ENCODE assay signal across 8 cellular contexts in the genomic region with DNA sequence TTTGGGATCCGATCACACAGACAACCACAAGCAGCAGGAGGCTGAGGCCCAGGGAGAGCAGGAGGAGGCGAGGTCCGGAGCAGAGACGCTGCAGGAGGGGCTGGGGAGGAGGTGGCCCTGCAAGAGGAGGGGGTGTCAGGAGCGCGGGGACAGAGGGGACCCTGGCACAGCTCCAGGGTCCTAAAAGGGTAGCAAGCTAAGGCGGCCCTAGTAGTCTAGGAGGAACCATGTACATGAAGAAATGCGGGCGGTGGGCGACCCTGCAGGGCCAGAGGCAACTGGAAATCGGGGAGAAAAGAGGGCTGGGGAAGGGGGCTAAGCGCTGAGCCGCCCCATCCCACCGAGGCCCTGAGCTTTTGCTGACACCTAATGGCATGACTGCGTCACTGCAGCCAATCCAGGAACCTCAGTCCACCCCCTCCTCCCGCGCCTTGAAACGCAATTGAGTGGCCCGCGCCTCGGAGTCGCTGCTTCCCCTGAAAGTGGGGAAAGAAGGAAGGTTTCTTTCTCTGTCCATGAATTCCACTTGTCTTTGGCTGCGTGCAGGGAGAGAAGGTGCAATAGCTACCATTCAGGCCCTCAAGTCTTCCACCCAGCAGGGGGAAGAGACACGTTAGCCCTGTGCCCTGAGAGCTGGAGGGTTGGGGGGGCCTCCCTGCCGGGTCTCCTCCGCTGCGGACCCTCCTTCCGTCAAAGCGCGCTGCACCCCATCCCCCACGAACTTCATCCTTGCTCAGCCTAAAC. TPM values are rescaled to one million over a fixed set of nuclear protein-coding genes. Genes with fewer than 3 reads are reported as not detected.
DNase-seq lines count a peak whose midpoint lies in the region; ATAC-seq and TF ChIP-seq lines count a peak whose summit lies in the region.

No MANE protein-coding gene starts in this region.

- no peaks in the 10 kb centered on the region for H3K9me3 Mint-ChIP-seq in CD4-positive, CD25-positive, alpha-beta regulatory T cell
- no peaks in the 10 kb centered on the region for H3K9me3 Mint-ChIP-seq in activated T-helper 17 cell treated with anti-CD3 and anti-CD28 coated beads, Interleukin-2, amount 50 U/mL, for 72 hours
- H3K9me3 Mint-ChIP-seq in nephron, result peaks cover 3% of the 10 kb centered on the region
- no peaks in the 10 kb centered on the region for H3K9me3 Mint-ChIP-seq in stimulated activated memory B cell treated with anti-CD40 and anti-IgM and Interleukin-4, amounts not matched to agents 10 μg/mL and 1 μg/mL and 100 μg/mL, for 72 hours

- peak overlapping the region; percentile 15 for H3K4me3 ChIP-seq in CD4-positive, CD25-positive, alpha-beta regulatory T cell (ENCODE audit: low read depth, low read length)
- H3K4me3 ChIP-seq in Panc1 (ENCODE audit: low read depth in 2 of 2, low read length in 2 of 2) (peak overlapping the region; percentile 45 to 75), fibroblast of the aortic adventitia (ENCODE audit: low read depth, low read length) (peak overlapping the region; percentile 63)

- in situ Hi-C loops in Panc1 (cut with HindIII; ENCODE audit: low pct_unique_long_range_greater_than_20kb, low sequenced_read_pairs), result no loop called here

- ATAC-seq in CD4-positive, CD25-positive, alpha-beta regulatory T cell (ENCODE audit: low read depth in 2 of 2), result peak; percentile 67 to 73
- peak; percentile 86 for ATAC-seq in Panc1
- peak; percentile 74 for ATAC-seq in activated T-helper 17 cell treated with anti-CD3 and anti-CD28 coated beads, Interleukin-2, amount 50 U/mL, for 72 hours (replicated peaks)
- peak; percentile 72 for ATAC-seq in stimulated activated memory B cell treated with anti-CD40 and anti-IgM and Interleukin-4, amounts not matched to agents 10 μg/mL and 1 μg/mL and 100 μg/mL, for 72 hours

- DNase-seq in CD4-positive, CD25-positive, alpha-beta regulatory T cell, result peak; percentile 43 to 57 (median 53)
- peak; percentile 55 for DNase-seq in HT1080 (ENCODE audit: low read depth)
- DNase-seq in Panc1 (ENCODE audit: low read depth, low spot score), result peak; percentile 43
- DNase-seq in fibroblast of the aortic adventitia (ENCODE audit: low read depth), result peak; percentile 59
- DNase-seq in NCI-H2029 treated with DMSO at 0.1 percent for 48 hours (lab: John Stamatoyannopoulos, UW), result no peak

- TF ChIP-seq CTCF in Panc1 (IDR thresholded peaks at IDR 0.05), result peak; percentile 97
- TF ChIP-seq CTCF in fibroblast of the aortic adventitia (IDR thresholded peaks at IDR 0.05; ENCODE audit: insufficient read depth, low read length), result peak; percentile 82
- TF ChIP-seq CTCF in nephron (IDR thresholded peaks at IDR 0.05; ENCODE audit: unreplicated experiment in 3 of 3), result peak; percentile 88 to 98 (median 96)

- H3K4me3 Mint-ChIP-seq in CD4-positive, CD25-positive, alpha-beta regulatory T cell, result peak overlapping the region in 3 of 4 donors; percentile 66 to 76 (median 74)
- H3K4me3 Mint-ChIP-seq in activated T-helper 17 cell treated with anti-CD3 and anti-CD28 coated beads, Interleukin-2, amount 50 U/mL, for 72 hours, result peak overlapping the region; percentile 66
- no peak overlapping the region for H3K4me3 Mint-ChIP-seq in nephron
- H3K4me3 Mint-ChIP-seq in stimulated activated memory B cell treated with anti-CD40 and anti-IgM and Interleukin-4, amounts not matched to agents 10 μg/mL and 1 μg/mL and 100 μg/mL, for 72 hours, result no peak overlapping the region

- peak overlapping the region in 1 of 3 donors; percentile 17 for H3K27ac Mint-ChIP-seq in CD4-positive, CD25-positive, alpha-beta regulatory T cell
- peak overlapping the region; percentile 48 for H3K27ac Mint-ChIP-seq in activated T-helper 17 cell treated with anti-CD3 and anti-CD28 coated beads, Interleukin-2, amount 50 U/mL, for 72 hours
- peak overlapping the region in 1 of 3 experiments; percentile 36 for H3K27ac Mint-ChIP-seq in nephron
- no peak overlapping the region for H3K27ac Mint-ChIP-seq in stimulated activated memory B cell treated with anti-CD40 and anti-IgM and Interleukin-4, amounts not matched to agents 10 μg/mL and 1 μg/mL and 100 μg/mL, for 72 hours

- no peaks in the 10 kb centered on the region for H3K9me3 ChIP-seq in CD4-positive, CD25-positive, alpha-beta regulatory T cell (ENCODE audit: control insufficient read depth in 2 of 2, low read length in 2 of 2)
- no peaks in the 10 kb centered on the region for H3K9me3 ChIP-seq in Panc1 (ENCODE audit: control insufficient read depth, insufficient read depth, low read depth, low read length)

- H3K27me3 Mint-ChIP-seq in CD4-positive, CD25-positive, alpha-beta regulatory T cell, result peaks cover 16% of the 10 kb centered on the region
- peaks cover 4% of the 10 kb centered on the region for H3K27me3 Mint-ChIP-seq in activated T-helper 17 cell treated with anti-CD3 and anti-CD28 coated beads, Interleukin-2, amount 50 U/mL, for 72 hours
- H3K27me3 Mint-ChIP-seq in nephron (ENCODE audit: low read depth), result no peaks in the 10 kb centered on the region
- peaks cover 10% of the 10 kb centered on the region for H3K27me3 Mint-ChIP-seq in stimulated activated memory B cell treated with anti-CD40 and anti-IgM and Interleukin-4, amounts not matched to agents 10 μg/mL and 1 μg/mL and 100 μg/mL, for 72 hours

- CTCF ChIA-PET in Panc1 (lab: Charles Lee), result interaction anchor here (0.6 to 1.5 kb wide), 8 partner anchors 9 to 236 kb away, joined by 3 to 8 read pairs (median 3); no protein-coding TSS in a partner anchor

- peaks cover 20% of the 10 kb centered on the region for H3K4me1 ChIP-seq in CD4-positive, CD25-positive, alpha-beta regulatory T cell (ENCODE audit: control insufficient read depth, insufficient read depth, low read length, poor library complexity, severe bottlenecking)
- peaks cover 9% of the 10 kb centered on the region; the same call in 1 of the 2 replicates for H3K4me1 ChIP-seq in Panc1 (ENCODE audit: control insufficient read depth, insufficient read depth, low read length)

- BruUV-seq in Panc1 (replicated peaks; lab: Mats Ljungman, UMichigan), result no TSS peak

- intact Hi-C loops in Panc1 (cut with micrococcal nuclease; ENCODE audit: unreplicated experiment), result no loop called here

- H3K27me3 ChIP-seq in CD4-positive, CD25-positive, alpha-beta regulatory T cell (ENCODE audit: control insufficient read depth, insufficient read depth, low read length), result peaks cover 18% of the 10 kb centered on the region
- H3K27me3 ChIP-seq in Panc1 (ENCODE audit: control insufficient read depth, insufficient read depth, low read length), result no peaks in the 10 kb centered on the region

- peaks cover 0 to 12% (median 4%) of the 10 kb centered on the region in 4 donors for H3K4me1 Mint-ChIP-seq in CD4-positive, CD25-positive, alpha-beta regulatory T cell
- no peaks in the 10 kb centered on the region for H3K4me1 Mint-ChIP-seq in activated T-helper 17 cell treated with anti-CD3 and anti-CD28 coated beads, Interleukin-2, amount 50 U/mL, for 72 hours
- H3K4me1 Mint-ChIP-seq in nephron, result no peaks in the 10 kb centered on the region
- H3K4me1 Mint-ChIP-seq in stimulated activated memory B cell treated with anti-CD40 and anti-IgM and Interleukin-4, amounts not matched to agents 10 μg/mL and 1 μg/mL and 100 μg/mL, for 72 hours, result peaks cover 6% of the 10 kb centered on the region

- H3K36me3 Mint-ChIP-seq in CD4-positive, CD25-positive, alpha-beta regulatory T cell, result no peaks in the 10 kb centered on the region
- H3K36me3 Mint-ChIP-seq in activated T-helper 17 cell treated with anti-CD3 and anti-CD28 coated beads, Interleukin-2, amount 50 U/mL, for 72 hours (ENCODE audit: low read depth), result no peaks in the 10 kb centered on the region
- peaks cover 4% of the 10 kb centered on the region for H3K36me3 Mint-ChIP-seq in nephron (ENCODE audit: low read depth)
- H3K36me3 Mint-ChIP-seq in stimulated activated memory B cell treated with anti-CD40 and anti-IgM and Interleukin-4, amounts not matched to agents 10 μg/mL and 1 μg/mL and 100 μg/mL, for 72 hours, result no peaks in the 10 kb centered on the region

- POLR2A ChIA-PET in Panc1 (lab: Charles Lee), result interaction anchor here (0.7 kb wide), 2 partner anchors 9 to 142 kb away, joined by 3 read pairs; no protein-coding TSS in a partner anchor

- H3K36me3 ChIP-seq in CD4-positive, CD25-positive, alpha-beta regulatory T cell (ENCODE audit: control insufficient read depth, insufficient read depth, low read length), result no peaks in the 10 kb centered on the region
- no peaks in the 10 kb centered on the region for H3K36me3 ChIP-seq in Panc1 (ENCODE audit: control insufficient read depth, insufficient read depth, low read length)

- H3K27ac ChIP-seq in CD4-positive, CD25-positive, alpha-beta regulatory T cell (ENCODE audit: insufficient read depth, low read length, poor library complexity, severe bottlenecking), result no peak overlapping the region
- H3K27ac ChIP-seq in Panc1 (ENCODE audit: low read length), result peak overlapping the region; percentile 37; the same call in 1 of the 2 replicates

RNA-seq across cellular contexts. Expression of a gene that starts 1.8 kb away (rescaled TPM):
- total RNA-seq in CD4-positive, CD25-positive, alpha-beta regulatory T cell, result not detected
- under 1 TPM in 1 of 4 donors, not detected in 3; 0.24 TPM for polyA plus RNA-seq in CD4-positive, CD25-positive, alpha-beta regulatory T cell
- 2.8 and 4.0 TPM in 2 replicates for total RNA-seq in HT1080 (2014; rRNA removed; shearing (Covaris generic))
- 0.43 and 0.44 TPM in 2 replicates for polyA plus RNA-seq in HT1080 (2015; cell fraction: cytosol; rRNA removed)
- polyA plus RNA-seq in HT1080 (2015; cell fraction: nucleus; rRNA removed), result 1.1 and 2.8 TPM in 2 replicates
- total RNA-seq in Panc1 (2021; ENCODE audit: unreplicated experiment), result 1.3 TPM
- polyA plus RNA-seq in Panc1 (2012; ENCODE audit: insufficient read length), result 1.9 TPM
- total RNA-seq in activated T-helper 17 cell treated with anti-CD3 and anti-CD28 coated beads, Interleukin-2, amount 50 U/mL, for 72 hours, result 1 to 10 TPM in 1 of 2 donors, under 1 TPM in 1; 0.67 to 4.5 TPM
- 0.09 and 2.8 TPM in 2 replicates for total RNA-seq in fibroblast of the aortic adventitia (ENCODE audit: low replicate concordance)

RNA-seq across cellular contexts. Expression of a gene that starts 42.3 kb away (rescaled TPM):
- 2.9 TPM for total RNA-seq in CD4-positive, CD25-positive, alpha-beta regulatory T cell
- polyA plus RNA-seq in CD4-positive, CD25-positive, alpha-beta regulatory T cell, result under 1 TPM; 0.22 to 0.73 (median 0.42) TPM
- total RNA-seq in HT1080 (2014; rRNA removed; shearing (Covaris generic)), result 11.3 and 14.2 TPM in 2 replicates
- 16.1 and 22.2 TPM in 2 replicates for polyA plus RNA-seq in HT1080 (2015; cell fraction: cytosol; rRNA removed)
- polyA plus RNA-seq in HT1080 (2015; cell fraction: nucleus; rRNA removed), result 39.9 TPM in 2 replicates
- total RNA-seq in Panc1 (2021; ENCODE audit: unreplicated experiment) (32.4 TPM), fibroblast of the aortic adventitia (ENCODE audit: low replicate concordance) (2.9 and 11.9 TPM in 2 replicates)
- polyA plus RNA-seq in Panc1 (2012; ENCODE audit: insufficient read length), result 44.9 TPM
- total RNA-seq in activated T-helper 17 cell treated with anti-CD3 and anti-CD28 coated beads, Interleukin-2, amount 50 U/mL, for 72 hours, result 10 to 100 TPM in 1 of 2 donors, 1 to 10 TPM in 1; 5.9 to 19.4 TPM

RNA-seq across cellular contexts. Expression of a gene that starts 42.4 kb away (rescaled TPM):
- total RNA-seq in CD4-positive, CD25-positive, alpha-beta regulatory T cell, result 277 TPM
- 10 to 100 TPM; 73.6 to 92.3 (median 84.9) TPM for polyA plus RNA-seq in CD4-positive, CD25-positive, alpha-beta regulatory T cell
- 317 and 327 TPM in 2 replicates for total RNA-seq in HT1080 (2014; rRNA removed; shearing (Covaris generic))
- 149 and 172 TPM in 2 replicates for polyA plus RNA-seq in HT1080 (2015; cell fraction: cytosol; rRNA removed)
- 1,498 and 1,536 TPM in 2 replicates for polyA plus RNA-seq in HT1080 (2015; cell fraction: nucleus; rRNA removed)
- total RNA-seq in Panc1 (2021; ENCODE audit: unreplicated experiment) (305 TPM), fibroblast of the aortic adventitia (ENCODE audit: low replicate concordance) (136 and 210 TPM in 2 replicates)
- polyA plus RNA-seq in Panc1 (2012; ENCODE audit: insufficient read length), result 289 TPM
- total RNA-seq in activated T-helper 17 cell treated with anti-CD3 and anti-CD28 coated beads, Interleukin-2, amount 50 U/mL, for 72 hours, result 100 to 1,000 TPM; 495 to 517 TPM

RNA-seq across cellular contexts. Expression of a gene that starts 56.9 kb away (rescaled TPM):
- total RNA-seq in CD4-positive, CD25-positive, alpha-beta regulatory T cell, result 35.8 TPM
- 10 to 100 TPM; 10.5 to 19.4 (median 15.7) TPM for polyA plus RNA-seq in CD4-positive, CD25-positive, alpha-beta regulatory T cell
- total RNA-seq in HT1080 (2014; rRNA removed; shearing (Covaris generic)), result 45.2 and 57.0 TPM in 2 replicates
- polyA plus RNA-seq in HT1080 (2015; cell fraction: cytosol; rRNA removed), result 22.7 and 24.2 TPM in 2 replicates
- polyA plus RNA-seq in HT1080 (2015; cell fraction: nucleus; rRNA removed), result 52.4 TPM in 2 replicates
- total RNA-seq in Panc1 (2021; ENCODE audit: unreplicated experiment), result 84.2 TPM
- 108 TPM for polyA plus RNA-seq in Panc1 (2012; ENCODE audit: insufficient read length)
- total RNA-seq in activated T-helper 17 cell treated with anti-CD3 and anti-CD28 coated beads, Interleukin-2, amount 50 U/mL, for 72 hours, result 10 to 100 TPM; 49.1 to 77.5 TPM
- total RNA-seq in fibroblast of the aortic adventitia (ENCODE audit: low replicate concordance), result 67.7 and 102 TPM in 2 replicates

Comparison
In these comparisons a context has a peak if more than half of its experiments do, and no peak if none do; other contexts are left out.
1. H3K4me3 Mint-ChIP-seq: peak in CD4-positive, CD25-positive, alpha-beta regulatory T cell (3 of 4) and activated T-helper 17 cell treated with anti-CD3 and anti-CD28 coated beads, Interleukin-2, amount 50 U/mL, for 72 hours (single experiment); none in nephron (0 of 3) and stimulated activated memory B cell treated with anti-CD40 and anti-IgM and Interleukin-4, amounts not matched to agents 10 μg/mL and 1 μg/mL and 100 μg/mL, for 72 hours (single experiment).
2. Peak in every context shown above with its lines, with median percentiles within 50 percentile points of each other: ATAC-seq, H3K4me3 ChIP-seq and CTCF ChIP-seq.